In the genomic region with DNA sequence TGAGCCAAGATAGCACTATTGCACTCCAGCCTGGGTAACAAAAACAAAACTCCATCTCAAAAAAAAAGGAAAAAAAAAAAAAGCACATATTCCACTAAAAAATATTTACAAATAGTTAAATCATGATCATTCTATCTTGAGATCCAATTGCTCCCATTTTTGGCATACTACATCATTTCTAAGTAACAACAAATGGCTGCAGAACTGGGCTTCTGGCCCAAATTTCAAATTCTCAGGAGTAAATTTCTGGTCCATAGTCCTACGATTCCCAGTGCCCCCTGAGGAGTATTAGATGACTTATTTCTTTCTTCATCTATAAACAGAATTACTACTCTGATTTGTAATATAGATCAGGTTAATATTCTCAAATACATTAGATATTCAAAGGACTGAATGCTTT, we compare ENCODE assay signal across 21 cellular contexts.
"Had no signal": no experiment of that assay in that cellular context is flagged by ENCODE, and none has a peak within 500 bp of the region (broad histone marks: within the 10 kb centered on the region; RNA-seq: fewer than 3 reads in every experiment).

No MANE protein-coding gene starts in this region.

- H3K9me3 ChIP-seq: SJSA1 had no signal

- H3K4me3 ChIP-seq: SJSA1, SK-N-MC had no signal

- DNase-seq: KBM-7, MV-4-11, NCI-H1048, NCI-H1105, NCI-H1417, NCI-H1436 treated with DMSO at 0.1 percent for 48 hours, NCI-H1694, NCI-H187 treated with DMSO at 0.1 percent for 48 hours, NCI-H2081, NCI-H2107, NCI-H2227 treated with DMSO at 0.1 percent for 48 hours, NCI-H446, NCI-H510A, NCI-H524 treated with DMSO at 0.1 percent for 48 hours, NCI-H69, NCI-H774, Right ventricle myocardium superior, RPMI8226, SIG-M5 had no signal
